18 cellular contexts compared by ENCODE assay signal in genomic region chr14:64673329-64673728, GRCh38. TPM values are rescaled to one million over a fixed set of nuclear protein-coding genes. Genes with fewer than 3 reads are reported as not detected.
DNase-seq lines count a peak whose midpoint lies in the region; ATAC-seq and TF ChIP-seq lines count a peak whose summit lies in the region.
"Had no signal": no experiment of that assay in that cellular context is flagged by ENCODE, and none has a peak within 500 bp of the region (broad histone marks: within the 10 kb centered on the region; RNA-seq: fewer than 3 reads in every experiment).

No MANE protein-coding gene starts in this region.

- peaks cover 8% of the 10 kb centered on the region for H3K9me3 Mint-ChIP-seq in activated CD4-positive, alpha-beta memory T cell treated with anti-CD3 and anti-CD28 coated beads, Interleukin-2, amount 10 ng/mL, durations not matched to agents 7 days and 5 days
- H3K9me3 Mint-ChIP-seq in activated CD4-positive, alpha-beta memory T cell treated with anti-CD3 and anti-CD28 coated beads for 36 hours: peaks cover 5% of the 10 kb centered on the region
- peaks cover 2% of the 10 kb centered on the region for H3K9me3 Mint-ChIP-seq in stimulated activated memory B cell treated with anti-CD40 and anti-IgM and Interleukin-4, amounts not matched to agents 10 μg/mL and 1 μg/mL and 100 μg/mL, for 72 hours

- peaks cover 61% of the 10 kb centered on the region for H3K4me1 Mint-ChIP-seq in activated CD4-positive, alpha-beta memory T cell treated with anti-CD3 and anti-CD28 coated beads, Interleukin-2, amount 10 ng/mL, durations not matched to agents 7 days and 5 days
- peaks cover 30% of the 10 kb centered on the region for H3K4me1 Mint-ChIP-seq in activated CD4-positive, alpha-beta memory T cell treated with anti-CD3 and anti-CD28 coated beads for 36 hours (ENCODE audit: low read depth)
- H3K4me1 Mint-ChIP-seq in stimulated activated memory B cell treated with anti-CD40 and anti-IgM and Interleukin-4, amounts not matched to agents 10 μg/mL and 1 μg/mL and 100 μg/mL, for 72 hours: peaks cover 13% of the 10 kb centered on the region

- TF ChIP-seq POLR2A in gastroesophageal sphincter (IDR thresholded peaks at IDR 0.05): no peak

- peak; percentile 18 for ATAC-seq in stimulated activated memory B cell treated with anti-CD40 and anti-IgM and Interleukin-4, amounts not matched to agents 10 μg/mL and 1 μg/mL and 100 μg/mL, for 72 hours
- ATAC-seq in GM21619 (IDR thresholded peaks at IDR 0.05; ENCODE audit: unreplicated experiment): no peak
- no peak for ATAC-seq in gastroesophageal sphincter
- ATAC-seq: K562; left ventricle myocardium superior; stimulated activated naive CD8-positive, alpha-beta T cell treated with anti-CD3 and anti-CD28 coated beads, Interleukin-15, Interleukin-2, amounts not matched to agents 100 U/mL and 50 U/mL, for 24 hours had no signal

- H3K4me1 ChIP-seq in esophagus (ENCODE audit: control insufficient read depth in 2 of 2, insufficient read depth in 2 of 2, low read length in 1 of 2): peaks cover 0 to 3% of the 10 kb centered on the region in 2 donors
- peaks cover 0 to 7% (median 0%) of the 10 kb centered on the region in 3 donors for H3K4me1 ChIP-seq in gastroesophageal sphincter
- H3K4me1 ChIP-seq: uterus had no signal

- no peak overlapping the region for H3K4me3 Mint-ChIP-seq in activated CD4-positive, alpha-beta memory T cell treated with anti-CD3 and anti-CD28 coated beads, Interleukin-2, amount 10 ng/mL, durations not matched to agents 7 days and 5 days
- H3K4me3 Mint-ChIP-seq in activated CD4-positive, alpha-beta memory T cell treated with anti-CD3 and anti-CD28 coated beads for 36 hours: no peak overlapping the region
- H3K4me3 Mint-ChIP-seq in stimulated activated memory B cell treated with anti-CD40 and anti-IgM and Interleukin-4, amounts not matched to agents 10 μg/mL and 1 μg/mL and 100 μg/mL, for 72 hours: no peak overlapping the region
- H3K4me3 Mint-ChIP-seq: activated T-cell treated with anti-CD3 and anti-CD28 coated beads, Interleukin-2, amount 50 U/mL, for 72 hours had no signal

- no peak for TF ChIP-seq CTCF in gastroesophageal sphincter (IDR thresholded peaks at IDR 0.05)

- H3K27me3 ChIP-seq in esophagus (ENCODE audit: control insufficient read depth in 1 of 2, insufficient read depth in 2 of 2, low read length in 2 of 2) (no peaks in the 10 kb centered on the region), gastroesophageal sphincter (no peaks in the 10 kb centered on the region)
- H3K27me3 ChIP-seq: uterus had no signal

- H3K36me3 ChIP-seq in esophagus (ENCODE audit: control insufficient read depth in 2 of 2, insufficient read depth in 2 of 2, low read length in 1 of 2) (no peaks in the 10 kb centered on the region), gastroesophageal sphincter (no peaks in the 10 kb centered on the region)
- H3K36me3 ChIP-seq: uterus had no signal

- peaks cover 2% of the 10 kb centered on the region for H3K27me3 Mint-ChIP-seq in activated CD4-positive, alpha-beta memory T cell treated with anti-CD3 and anti-CD28 coated beads, Interleukin-2, amount 10 ng/mL, durations not matched to agents 7 days and 5 days
- H3K27me3 Mint-ChIP-seq in activated CD4-positive, alpha-beta memory T cell treated with anti-CD3 and anti-CD28 coated beads for 36 hours: no peaks in the 10 kb centered on the region
- H3K27me3 Mint-ChIP-seq in stimulated activated memory B cell treated with anti-CD40 and anti-IgM and Interleukin-4, amounts not matched to agents 10 μg/mL and 1 μg/mL and 100 μg/mL, for 72 hours: peaks cover 18% of the 10 kb centered on the region

- peak overlapping the region; percentile 66 for H3K27ac Mint-ChIP-seq in activated CD4-positive, alpha-beta memory T cell treated with anti-CD3 and anti-CD28 coated beads, Interleukin-2, amount 10 ng/mL, durations not matched to agents 7 days and 5 days
- H3K27ac Mint-ChIP-seq in activated CD4-positive, alpha-beta memory T cell treated with anti-CD3 and anti-CD28 coated beads for 36 hours: no peak overlapping the region
- H3K27ac Mint-ChIP-seq in stimulated activated memory B cell treated with anti-CD40 and anti-IgM and Interleukin-4, amounts not matched to agents 10 μg/mL and 1 μg/mL and 100 μg/mL, for 72 hours: peak overlapping the region; percentile 13
- H3K27ac Mint-ChIP-seq: activated T-cell treated with anti-CD3 and anti-CD28 coated beads, Interleukin-2, amount 50 U/mL, for 72 hours had no signal

- 88 to 90% methylated on average over 8 of the region's 8 CpGs for WGBS in esophagus, 2 donors
- 91 to 94% methylated on average over 7 to 8 of the region's 8 CpGs for WGBS in gastroesophageal sphincter (ENCODE audit: low coverage in 1 of 2), 2 donors

- no peak overlapping the region for H3K4me3 ChIP-seq in esophagus (ENCODE audit: low read depth in 1 of 2, low read length in 2 of 2)
- no peak overlapping the region for H3K4me3 ChIP-seq in gastroesophageal sphincter
- H3K4me3 ChIP-seq: K562, uterus had no signal

- H3K27ac ChIP-seq in esophagus (ENCODE audit: low read depth in 2 of 2, low read length in 1 of 2) (peak overlapping the region; percentile 44 to 78), gastroesophageal sphincter (no peak overlapping the region)

- POLR2A ChIA-PET in activated CD4-positive, alpha-beta memory T cell treated with anti-CD3 and anti-CD28 coated beads, Interleukin-2, amount 10 ng/mL, durations not matched to agents 7 days and 5 days (lab: Charles Lee): interaction anchor here (1.0 to 5.7 kb wide), 9 partner anchors 9 to 84 kb away, joined by 3 to 64 read pairs (median 10); partner anchors contain the start of gene PLEKHG3
- POLR2A ChIA-PET in activated CD4-positive, alpha-beta memory T cell treated with anti-CD3 and anti-CD28 coated beads for 36 hours (lab: Charles Lee): no interaction called here

- CTCF ChIA-PET in activated CD4-positive, alpha-beta memory T cell treated with anti-CD3 and anti-CD28 coated beads, Interleukin-2, amount 10 ng/mL, durations not matched to agents 7 days and 5 days (lab: Charles Lee): interaction anchor here (0.7 to 8.6 kb wide), 14 partner anchors 23 to 311 kb away, joined by 3 to 87 read pairs (median 6); no protein-coding TSS in a partner anchor
- CTCF ChIA-PET in activated CD4-positive, alpha-beta memory T cell treated with anti-CD3 and anti-CD28 coated beads for 36 hours (lab: Charles Lee): interaction anchor here (0.6 to 8.3 kb wide), 14 partner anchors 9 to 218 kb away, joined by 3 to 89 read pairs (median 11); partner anchors contain the start of gene SPTB

- DNase-seq in activated CD4-positive, alpha-beta memory T cell treated with anti-CD3 and anti-CD28 coated beads, Interleukin-2, amount 10 ng/mL, durations not matched to agents 7 days and 5 days: no peak
- DNase-seq in activated CD4-positive, alpha-beta memory T cell treated with anti-CD3 and anti-CD28 coated beads for 36 hours: no peak
- DNase-seq in NOMO-1 treated with DMSO at 0.1 percent for 48 hours (lab: John Stamatoyannopoulos, UW; ENCODE audit: unreplicated experiment) (peak; percentile 60), NCI-H1417 (lab: John Stamatoyannopoulos, UW) (no peak)
- DNase-seq: COR-L47, foreskin melanocyte, left ventricle myocardium superior, NCI-H1417 treated with DMSO at 0.1 percent for 48 hours, NCI-H2227 treated with DMSO at 0.1 percent for 48 hours, SHP77 treated with DMSO at 0.1 percent for 48 hours, uterus had no signal

- H3K9me3 ChIP-seq in esophagus (ENCODE audit: control insufficient read depth in 2 of 2, insufficient read depth in 1 of 2, low read depth in 1 of 2, low read length in 1 of 2): no peaks in the 10 kb centered on the region
- no peaks in the 10 kb centered on the region for H3K9me3 ChIP-seq in gastroesophageal sphincter
- H3K9me3 ChIP-seq: uterus had no signal

- intact Hi-C loops in activated CD4-positive, alpha-beta memory T cell treated with anti-CD3 and anti-CD28 coated beads for 36 hours (cut with micrococcal nuclease): loop anchor here (5.0 to 10.0 kb wide), 2 partner anchors 219 to 311 kb away; partner anchors contain the start of gene FNTB

- H3K36me3 Mint-ChIP-seq in activated CD4-positive, alpha-beta memory T cell treated with anti-CD3 and anti-CD28 coated beads, Interleukin-2, amount 10 ng/mL, durations not matched to agents 7 days and 5 days (ENCODE audit: low read depth): peaks cover 32% of the 10 kb centered on the region
- H3K36me3 Mint-ChIP-seq in activated CD4-positive, alpha-beta memory T cell treated with anti-CD3 and anti-CD28 coated beads for 36 hours: no peaks in the 10 kb centered on the region
- no peaks in the 10 kb centered on the region for H3K36me3 Mint-ChIP-seq in stimulated activated memory B cell treated with anti-CD40 and anti-IgM and Interleukin-4, amounts not matched to agents 10 μg/mL and 1 μg/mL and 100 μg/mL, for 72 hours

- no peak for TF ChIP-seq EP300 in gastroesophageal sphincter (IDR thresholded peaks at IDR 0.05)

RNA-seq across cellular contexts. Expression of gene PLEKHG3, which starts 30.9 kb away (rescaled TPM):
- 100 to 1,000 TPM; 126 to 133 TPM for total RNA-seq in activated CD4-positive, alpha-beta memory T cell treated with anti-CD3 and anti-CD28 coated beads, Interleukin-2, amount 10 ng/mL, durations not matched to agents 7 days and 5 days
- 10 to 100 TPM; 20.1 to 22.6 TPM for total RNA-seq in activated CD4-positive, alpha-beta memory T cell treated with anti-CD3 and anti-CD28 coated beads for 36 hours
- polyA plus RNA-seq in esophagus: 10 to 100 TPM; 23.1 to 27.1 TPM
- total RNA-seq in gastroesophageal sphincter: 10 to 100 TPM; 44.2 to 79.4 (median 57.7) TPM

Comparison
In these comparisons a context has a peak if more than half of its experiments do, and no peak if none do; other contexts are left out.
1. H3K27ac ChIP-seq: peak in esophagus (2 of 2); none in gastroesophageal sphincter (0 of 4).